25 cellular contexts compared by ENCODE assay signal in genomic region chr1:60265560-60266535, GRCh38.
A peak's percentile ranks its signal among the peaks of the same experiment; 100 is the strongest.
DNase-seq lines count a peak whose midpoint lies in the region; ATAC-seq, FAIRE-seq and TF ChIP-seq lines count a peak whose summit lies in the region.
"Had no signal": no experiment of that assay in that cellular context is flagged by ENCODE, and none has a peak within 500 bp of the region (broad histone marks: within the 10 kb centered on the region; RNA-seq: fewer than 3 reads in every experiment).

No MANE protein-coding gene starts in this region.

- no peak overlapping the region for H3K4ac ChIP-seq in IMR-90 (ENCODE audit: low read depth, low read length)

- H4K5ac ChIP-seq in IMR-90 (ENCODE audit: low read depth, low read length), result no peak overlapping the region

- intact Hi-C loops in IMR-90 (cut with micrococcal nuclease), result no loop called here

- H4K20me1 ChIP-seq in IMR-90 (ENCODE audit: insufficient read depth, low read length), result no peaks in the 10 kb centered on the region

- H2BK15ac ChIP-seq in IMR-90 (ENCODE audit: low read depth, low read length), result no peak overlapping the region

- in situ Hi-C loops in IMR-90 (cut with MboI; ENCODE audit: low sequenced_read_pairs), result no loop called here

- TF ChIP-seq POLR2A in IMR-90 (IDR thresholded peaks at IDR 0.05; ENCODE audit: low read depth, low read length), result no peak

- H2AFZ ChIP-seq in IMR-90 (replicated peaks; ENCODE audit: low read length, poor library complexity), result no peak overlapping the region

- no peak overlapping the region for H3K4me2 ChIP-seq in IMR-90 (ENCODE audit: low read depth, low read length)

- POLR2A ChIA-PET in IMR-90 (lab: Charles Lee; ENCODE audit: unreplicated experiment), result no interaction called here

- H4K8ac ChIP-seq in IMR-90 (ENCODE audit: low read depth in 2 of 2, low read length in 2 of 2), result no peak overlapping the region

- BruUV-seq in IMR-90 (replicated peaks; lab: Mats Ljungman, UMichigan), result no TSS peak

- H2BK120ac ChIP-seq in IMR-90 (ENCODE audit: low read depth, low read length), result no peak overlapping the region

- H3K79me1 ChIP-seq in IMR-90 (ENCODE audit: low read depth in 1 of 2, low read length in 2 of 2), result no peaks in the 10 kb centered on the region

- no peak overlapping the region for H3K27ac ChIP-seq in IMR-90 (ENCODE audit: insufficient read depth, low read length)
- H3K27ac ChIP-seq: WERI-Rb-1 had no signal

- H2AK9ac ChIP-seq in IMR-90 (replicated peaks; ENCODE audit: low read depth, low read length, poor library complexity), result no peak overlapping the region

- no peaks in the 10 kb centered on the region for H3K27me3 ChIP-seq in IMR-90 (ENCODE audit: control insufficient read depth, insufficient read depth, low read length)
- H3K27me3 ChIP-seq in bronchial epithelial cell (ENCODE audit: control insufficient read depth, insufficient read depth, low read length), result no peaks in the 10 kb centered on the region

- H3K36me3 ChIP-seq in IMR-90 (ENCODE audit: control insufficient read depth, insufficient read depth, low read length), result no peaks in the 10 kb centered on the region
- H3K36me3 ChIP-seq in bronchial epithelial cell (ENCODE audit: control insufficient read depth, insufficient read depth, low read length), result no peaks in the 10 kb centered on the region
- H3K36me3 ChIP-seq: WERI-Rb-1 had no signal

- no peaks in the 10 kb centered on the region for H3K9me1 ChIP-seq in IMR-90 (ENCODE audit: insufficient read depth, low read length)

- H3K56ac ChIP-seq in IMR-90 (ENCODE audit: extremely low read depth, insufficient read depth, low read length), result no peak overlapping the region

- no peak for FAIRE-seq in bronchial epithelial cell (lab: Jason Lieb, UNC)
- FAIRE-seq: A204.1, endometrium, GM19239, urothelium cell line had no signal

- no peak overlapping the region for H3K9ac ChIP-seq in IMR-90 (ENCODE audit: low read depth, low read length)

- no peak overlapping the region for H4K91ac ChIP-seq in IMR-90 (ENCODE audit: insufficient read depth, low read depth, low read length)

- no peak for TF ChIP-seq RAD21 in IMR-90 (IDR thresholded peaks at IDR 0.05; ENCODE audit: low read length)

- H3K4me3 ChIP-seq in IMR-90 (ENCODE audit: insufficient read depth, low read depth, low read length) (no peak overlapping the region), bronchial epithelial cell (ENCODE audit: low read depth, low read length) (no peak overlapping the region)

- ATAC-seq in IMR-90 (ENCODE audit: low read depth) (no peak), HG03342 (IDR thresholded peaks at IDR 0.05; ENCODE audit: unreplicated experiment) (no peak), GM21717 (IDR thresholded peaks at IDR 0.05; ENCODE audit: unreplicated experiment) (no peak)
- ATAC-seq: activated CD8-positive, alpha-beta T cell treated with anti-CD3 and anti-CD28 coated beads for 36 hours; activated T-cell treated with anti-CD3 and anti-CD28 coated beads, Interleukin-2, amount 50 U/mL, for 72 hours; stimulated activated naive CD8-positive, alpha-beta T cell treated with anti-CD3 and anti-CD28 coated beads, Interleukin-15, amount 100 ng/mL, for 72 hours had no signal

- no CpG with 5 or more reads among the region's 3 CpGs for WGBS in IMR-90 (ENCODE audit: extremely low coverage in 2 of 2, insufficient read length in 1 of 2), 2 experiments

- H3K23ac ChIP-seq in IMR-90 (ENCODE audit: low read depth, low read length), result no peak overlapping the region

- CTCF ChIA-PET in IMR-90 (lab: Yijun Ruan, JAX), result interaction anchor here (0.6 to 0.9 kb wide), 2 partner anchors 13 to 289 kb away, joined by 3 to 4 read pairs; no protein-coding TSS in a partner anchor

- dilution Hi-C loops in IMR-90 (cut with HindIII; ENCODE audit: low sequenced_read_pairs, unreplicated experiment), result no loop called here

- H2AK5ac ChIP-seq in IMR-90 (ENCODE audit: low read depth, low read length), result no peak overlapping the region

- no peak overlapping the region for H3K18ac ChIP-seq in IMR-90 (ENCODE audit: low read depth, low read length)

- TF ChIP-seq CTCF in IMR-90 (conservative IDR thresholded peaks at IDR 0.05; ENCODE audit: low read depth, low read length), result no peak
- TF ChIP-seq CTCF in bronchial epithelial cell (IDR thresholded peaks at IDR 0.05; ENCODE audit: insufficient read depth, low read length, severe bottlenecking), result no peak

- no peak overlapping the region for H2BK20ac ChIP-seq in IMR-90 (ENCODE audit: low read depth, low read length)

- DNase-seq in AG08395 (ENCODE audit: low spot score), result peak; percentile 46
- peak; percentile 0 for DNase-seq in IMR-90
- peak; percentile 64 for DNase-seq in bronchial epithelial cell (ENCODE audit: low read depth)
- DNase-seq in kidney tubule cell (ENCODE audit: low spot score), result peak; percentile 56
- DNase-seq in NCI-H510A treated with DMSO at 0.1 percent for 48 hours (lab: John Stamatoyannopoulos, UW), result no peak
- no peak for DNase-seq in NCI-H187 treated with DMSO at 0.1 percent for 48 hours (lab: John Stamatoyannopoulos, UW)
- DNase-seq: activated CD8-positive, alpha-beta T cell treated with anti-CD3 and anti-CD28 coated beads for 36 hours; activated naive CD8-positive, alpha-beta T cell treated with anti-CD3 and anti-CD28 coated beads for 36 hours; activated T-cell treated with anti-CD3 and anti-CD28 coated beads, Interleukin-2, amount 50 U/mL, for 72 hours; CD4-positive, alpha-beta T cell; DMS79 treated with DMSO at 0.1 percent for 48 hours; glutamatergic neuron; NCI-H1417 treated with DMSO at 0.1 percent for 48 hours; nephron progenitor cell; NK-92 treated with Interleukin-12 subunit alpha and Interleukin-12 subunit beta, amount 100 ng/mL, for 24 hours; retina; stimulated activated naive CD8-positive, alpha-beta T cell treated with anti-CD3 and anti-CD28 coated beads, Interleukin-15, amount 100 ng/mL, for 72 hours; T-helper 1 cell; WERI-Rb-1 had no signal

- no peaks in the 10 kb centered on the region for H3K4me1 ChIP-seq in IMR-90 (ENCODE audit: control insufficient read depth, insufficient read depth, low read length)

- no peak overlapping the region for H2BK5ac ChIP-seq in IMR-90 (ENCODE audit: low read depth, low read length, poor library complexity, severe bottlenecking)

- H3K9me3 ChIP-seq in IMR-90 (ENCODE audit: control insufficient read depth, insufficient read depth, low read length), result peaks cover 3% of the 10 kb centered on the region; the same call in 1 of the 2 replicates

- no peak overlapping the region for H3K14ac ChIP-seq in IMR-90 (replicated peaks; ENCODE audit: low read depth, low read length)

TF ChIP-seq in IMR-90, 13 proteins besides CTCF, POLR2A, EP300 and RAD21:
- TF ChIP-seq CEBPB (IDR thresholded peaks at IDR 0.05; ENCODE audit: low read depth, low read length) (no peak), SMC3 (IDR thresholded peaks at IDR 0.05; ENCODE audit: low read depth, low read length) (no peak), MAFK (IDR thresholded peaks at IDR 0.05; ENCODE audit: low read depth, low read length) (no peak)
TF ChIP-seq in IMR-90: peak in this region for 0.

Comparison
In these comparisons a context has a peak if more than half of its experiments do, and no peak if none do; other contexts are left out.
1. DNase-seq: peak in AG08395 (single experiment), IMR-90 (single experiment), bronchial epithelial cell (single experiment) and kidney tubule cell (single experiment); none in NCI-H510A treated with DMSO at 0.1 percent for 48 hours (single experiment) and NCI-H187 treated with DMSO at 0.1 percent for 48 hours (single experiment).